19 cellular contexts compared by ENCODE assay signal in genomic region chr11:71079795-71080194, GRCh38.
"Had no signal": no experiment of that assay in that cellular context is flagged by ENCODE, and none has a peak within 500 bp of the region (broad histone marks: within the 10 kb centered on the region; RNA-seq: fewer than 3 reads in every experiment).

No MANE protein-coding gene starts in this region.

- H3K9ac ChIP-seq: neural progenitor cell had no signal

- FAIRE-seq: islet of Langerhans, kidney, pancreas had no signal

- H3K4me1 Mint-ChIP-seq: mesothelial cell of epicardium; natural killer cell; nephron progenitor cell; stimulated activated memory B cell treated with anti-CD40 and anti-IgM and Interleukin-4, amounts not matched to agents 10 μg/mL and 1 μg/mL and 100 μg/mL, for 72 hours; stimulated activated naive CD8-positive, alpha-beta T cell treated with anti-CD3 and anti-CD28 coated beads, Interleukin-15, amount 100 ng/mL, for 72 hours had no signal

- H3K36me3 ChIP-seq: left ventricle myocardium inferior, neural progenitor cell, pancreas, prostate gland, tibial nerve, uterus had no signal

- H3K9me3 ChIP-seq: pancreas, prostate gland, uterus had no signal

- H3K27ac Mint-ChIP-seq: immature natural killer cell; mesothelial cell of epicardium; naive B cell; natural killer cell; nephron progenitor cell; stimulated activated memory B cell treated with anti-CD40 and anti-IgM and Interleukin-4, amounts not matched to agents 10 μg/mL and 1 μg/mL and 100 μg/mL, for 72 hours; stimulated activated naive CD8-positive, alpha-beta T cell treated with anti-CD3 and anti-CD28 coated beads, Interleukin-15, amount 100 ng/mL, for 72 hours had no signal

- DNase-seq: kidney; naive B cell; natural killer cell; stimulated activated naive CD4-positive, alpha-beta T cell treated with Interleukin-2 at 50 U/mL for 16 hours; uterus had no signal

- H3K27me3 Mint-ChIP-seq: type B pancreatic cell had no signal

- H3K9me3 Mint-ChIP-seq: immature natural killer cell; natural killer cell; stimulated activated memory B cell treated with anti-CD40 and anti-IgM and Interleukin-4, amounts not matched to agents 10 μg/mL and 1 μg/mL and 100 μg/mL, for 72 hours; stimulated activated naive CD8-positive, alpha-beta T cell treated with anti-CD3 and anti-CD28 coated beads, Interleukin-15, amount 100 ng/mL, for 72 hours; type B pancreatic cell had no signal

- H2AFZ ChIP-seq: neural progenitor cell had no signal

- H3K36me3 Mint-ChIP-seq: immature natural killer cell; mesothelial cell of epicardium; naive B cell; natural killer cell; neural progenitor cell; stimulated activated memory B cell treated with anti-CD40 and anti-IgM and Interleukin-4, amounts not matched to agents 10 μg/mL and 1 μg/mL and 100 μg/mL, for 72 hours had no signal

- H3K4me1 ChIP-seq: left ventricle myocardium inferior, neural progenitor cell, pancreas, prostate gland, tibial nerve, uterus had no signal

- H3K27ac ChIP-seq: left ventricle myocardium inferior, neural progenitor cell, pancreas, prostate gland, tibial nerve, uterus had no signal

- H3K27me3 ChIP-seq: neural progenitor cell, pancreas, tibial nerve, uterus had no signal

- H3K4me2 ChIP-seq: neural progenitor cell, smooth muscle cell had no signal

- ATAC-seq: stimulated activated memory B cell treated with anti-CD40 and anti-IgM and Interleukin-4, amounts not matched to agents 10 μg/mL and 1 μg/mL and 100 μg/mL, for 72 hours had no signal

- H3K4me3 Mint-ChIP-seq: immature natural killer cell; mesothelial cell of epicardium; naive B cell; natural killer cell; nephron progenitor cell; neural progenitor cell; stimulated activated memory B cell treated with anti-CD40 and anti-IgM and Interleukin-4, amounts not matched to agents 10 μg/mL and 1 μg/mL and 100 μg/mL, for 72 hours; stimulated activated naive CD8-positive, alpha-beta T cell treated with anti-CD3 and anti-CD28 coated beads, Interleukin-15, amount 100 ng/mL, for 72 hours; type B pancreatic cell had no signal

- H3K4me3 ChIP-seq: left ventricle myocardium inferior, lung, neural progenitor cell, pancreas, prostate gland, smooth muscle cell, tibial nerve, uterus had no signal
